Comparison of ENCODE assay signal across 1 cellular context in genomic region chr5:89279458-89280036, GRCh38.
A peak's percentile ranks its signal among the peaks of the same experiment; 100 is the strongest.
TF ChIP-seq lines count a peak whose summit lies in the region.

No MANE protein-coding gene starts in this region.

TF ChIP-seq in K562, 482 proteins besides CTCF, POLR2A, EP300 and RAD21 (continued from another document):
- TF ChIP-seq PATZ1 (CRISPR knock-in tag; IDR thresholded peaks at IDR 0.05; ENCODE audit: borderline replicate concordance) = no peak
- TF ChIP-seq CAMTA2 (CRISPR knock-in tag; conservative IDR thresholded peaks at IDR 0.05) = no peak
- TF ChIP-seq ZNF324 (CRISPR knock-in tag; IDR thresholded peaks at IDR 0.05) = no peak
- TF ChIP-seq CBFA2T3 (IDR thresholded peaks at IDR 0.05) = peak; percentile 72
- no peak for TF ChIP-seq STAT6 (CRISPR knock-in tag; IDR thresholded peaks at IDR 0.05)
- no peak for TF ChIP-seq MBD2 (IDR thresholded peaks at IDR 0.05; ENCODE audit: borderline replicate concordance, low read depth)
- TF ChIP-seq RBM17 (IDR thresholded peaks at IDR 0.05; ENCODE audit: borderline replicate concordance, low read depth, low read length) = no peak
- TF ChIP-seq NCOR1 (IDR thresholded peaks at IDR 0.05) = no peak
- no peak for TF ChIP-seq SNRNP70 (optimal IDR thresholded peaks at IDR 0.05; ENCODE audit: low read depth, low read length)
- TF ChIP-seq RFX1 (IDR thresholded peaks at IDR 0.05) = no peak
- no peak for TF ChIP-seq ZHX1 (conservative IDR thresholded peaks at IDR 0.05; ENCODE audit: low read length)
- TF ChIP-seq HEY1 (CRISPR knock-in tag; IDR thresholded peaks at IDR 0.05; ENCODE audit: borderline replicate concordance) = no peak
- no peak for TF ChIP-seq ZMIZ1 (IDR thresholded peaks at IDR 0.05; ENCODE audit: low read depth in 2 of 2, low read length in 2 of 2)
- TF ChIP-seq SOX6 (IDR thresholded peaks at IDR 0.05) = peak; percentile 42
- TF ChIP-seq ILF3 (IDR thresholded peaks at IDR 0.05; ENCODE audit: borderline replicate concordance) = no peak
- no peak for TF ChIP-seq GATA2 (CRISPR knock-in tag; IDR thresholded peaks at IDR 0.05)
- TF ChIP-seq TCF3 (CRISPR knock-in tag; IDR thresholded peaks at IDR 0.05) = peak; percentile 23; the same call in 1 of the 2 replicates
- TF ChIP-seq RBM22 (IDR thresholded peaks at IDR 0.05; ENCODE audit: low read depth, low read length, poor library complexity, severe bottlenecking) = no peak
- TF ChIP-seq RBM14 (IDR thresholded peaks at IDR 0.05; ENCODE audit: borderline replicate concordance, insufficient read depth, low read depth, low read length) = no peak
- no peak for TF ChIP-seq NKRF (IDR thresholded peaks at IDR 0.05; ENCODE audit: borderline replicate concordance)
- no peak for TF ChIP-seq NR1H2 (CRISPR knock-in tag; IDR thresholded peaks at IDR 0.05)
- TF ChIP-seq ZNF280B (CRISPR knock-in tag; IDR thresholded peaks at IDR 0.05) = no peak
- no peak for TF ChIP-seq CREBBP (IDR thresholded peaks at IDR 0.05; ENCODE audit: low read depth, low read length)
- TF ChIP-seq ZNF184 (CRISPR knock-in tag; IDR thresholded peaks at IDR 0.05) = no peak
- TF ChIP-seq CBFA2T2 (conservative IDR thresholded peaks at IDR 0.05) = peak; percentile 25
- TF ChIP-seq SMARCA4 (IDR thresholded peaks at IDR 0.05) = peak; percentile 27; the same call in 1 of the 2 replicates
- TF ChIP-seq CREB3 (tag; conservative IDR thresholded peaks at IDR 0.05; ENCODE audit: low read depth) = no peak
- TF ChIP-seq SIN3A (IDR thresholded peaks at IDR 0.05; ENCODE audit: borderline replicate concordance in 2 of 2, control insufficient read depth in 1 of 2, low read depth in 2 of 2, low read length in 2 of 2) = no peak
- TF ChIP-seq ZNF408 (CRISPR knock-in tag; IDR thresholded peaks at IDR 0.05; ENCODE audit: low read depth) = no peak
- no peak for TF ChIP-seq TGIF2 (CRISPR knock-in tag; IDR thresholded peaks at IDR 0.05)
- TF ChIP-seq ATF6 (CRISPR knock-in tag; IDR thresholded peaks at IDR 0.05) = no peak
- no peak for TF ChIP-seq ZBTB43 (CRISPR knock-in tag; IDR thresholded peaks at IDR 0.05)
- TF ChIP-seq HMBOX1 (IDR thresholded peaks at IDR 0.05) = peak; percentile 98
- no peak for TF ChIP-seq IFI16 (CRISPR knock-in tag; IDR thresholded peaks at IDR 0.05)
- no peak for TF ChIP-seq ZNF436 (CRISPR knock-in tag; IDR thresholded peaks at IDR 0.05)
- TF ChIP-seq KLF10 (CRISPR knock-in tag; IDR thresholded peaks at IDR 0.05) = no peak
- TF ChIP-seq CREM (IDR thresholded peaks at IDR 0.05; ENCODE audit: low read depth) = 0 out of 2 replicates have a peak, but pooled peaks have one; percentile 11
- TF ChIP-seq ZNF431 (CRISPR knock-in tag; IDR thresholded peaks at IDR 0.05) = no peak
- TF ChIP-seq TAL1 (IDR thresholded peaks at IDR 0.05) = peak; percentile 31; the same call in 1 of the 2 replicates
- no peak for TF ChIP-seq ZKSCAN1 (IDR thresholded peaks at IDR 0.05; ENCODE audit: low read depth, low read length)
- no peak for TF ChIP-seq ATF1 (CRISPR knock-in tag; IDR thresholded peaks at IDR 0.05)
- TF ChIP-seq ATF1 (tag; IDR thresholded peaks at IDR 0.05) = no peak
